ENCODE assay signal across 23 cellular contexts in genomic region chr1:46491500-46492268, GRCh38. TPM values are rescaled to one million over a fixed set of nuclear protein-coding genes. Genes with fewer than 3 reads are reported as not detected.
"Had no signal": no experiment of that assay in that cellular context is flagged by ENCODE, and none has a peak within 500 bp of the region (broad histone marks: within the 10 kb centered on the region; RNA-seq: fewer than 3 reads in every experiment).

No MANE protein-coding gene starts in this region.

- H3K27ac Mint-ChIP-seq: activated naive CD8-positive, alpha-beta T cell; activated T-cell treated with anti-CD3 and anti-CD28 coated beads, Interleukin-2, amount 50 U/mL, for 72 hours; naive B cell; T-helper 2 cell treated with Interferon-gamma antibody and Interleukin-4, amounts not matched to agents 5 μg/mL and 100 μg/mL, for 36 hours had no signal

- H3K4me3 Mint-ChIP-seq: activated CD4-positive, alpha-beta T cell treated with anti-CD3 and anti-CD28 coated beads, Interleukin-2, amount 10 ng/mL, durations not matched to agents 24 days and 14 days; activated naive CD8-positive, alpha-beta T cell; activated T-cell treated with anti-CD3 and anti-CD28 coated beads, Interleukin-2, amount 50 U/mL, for 72 hours; T-helper 2 cell treated with Interferon-gamma antibody and Interleukin-4, amounts not matched to agents 5 μg/mL and 100 μg/mL, for 36 hours had no signal

- H3K27ac ChIP-seq: cardiac muscle cell, esophagus squamous epithelium, left lung, neutrophil, tibial nerve, vagina had no signal

- FAIRE-seq: islet of Langerhans had no signal

- H3K9me3 Mint-ChIP-seq: activated CD4-positive, alpha-beta T cell treated with anti-CD3 and anti-CD28 coated beads, Interleukin-2, amount 10 ng/mL, durations not matched to agents 24 days and 14 days; activated T-cell treated with anti-CD3 and anti-CD28 coated beads, Interleukin-2, amount 50 U/mL, for 72 hours; T-helper 2 cell treated with Interferon-gamma antibody and Interleukin-4, amounts not matched to agents 5 μg/mL and 100 μg/mL, for 36 hours had no signal

- H3K9me3 ChIP-seq: esophagus squamous epithelium, left lung, neutrophil, tibial nerve, vagina had no signal

- H3K4me3 ChIP-seq: cardiac muscle cell, left lung, tibial nerve, vagina had no signal

- H3K36me3 Mint-ChIP-seq: activated naive CD8-positive, alpha-beta T cell had no signal

- DNase-seq: activated CD4-positive, alpha-beta T cell treated with anti-CD3 and anti-CD28 coated beads, Interleukin-2, amount 10 ng/mL, durations not matched to agents 24 days and 14 days; activated CD4-positive, CD25-positive, alpha-beta regulatory T cell; activated CD8-positive, alpha-beta memory T cell treated with anti-CD3 and anti-CD28 coated beads, Interleukin-2, amount 50 U/mL, for 48 hours; activated gamma-delta T cell treated with Interleukin-2 at 50 U/mL for 16 hours; activated T-cell treated with anti-CD3 and anti-CD28 coated beads, Interleukin-2, amount 50 U/mL, for 72 hours; esophagus squamous epithelium; mammary epithelial cell; naive B cell; stimulated activated CD4-positive, alpha-beta T cell treated with anti-CD3 and anti-CD28 coated beads, Interleukin-4, amount 100 ng/mL, for 1 hour; stimulated activated naive CD4-positive, alpha-beta T cell; SW 1271 had no signal

- H3K36me3 ChIP-seq: cardiac muscle cell, esophagus squamous epithelium, left lung, neutrophil, tibial nerve, vagina had no signal

RNA-seq across cellular contexts. Expression of gene DMBX1, which starts 2.0 kb away (rescaled TPM):
- total RNA-seq: aorta, cardiac muscle cell, esophagus squamous epithelium, fibroblast of villous mesenchyme, left lung, mammary epithelial cell, skeletal muscle tissue, subcutaneous adipose tissue, tibial nerve had no signal
- polyA plus RNA-seq: cardiac muscle cell, mammary epithelial cell had no signal

RNA-seq across cellular contexts. Expression of gene KNCN, which starts 59.8 kb away (rescaled TPM):
- total RNA-seq: activated CD4-positive, alpha-beta T cell treated with anti-CD3 and anti-CD28 coated beads, Interleukin-2, amount 10 ng/mL, durations not matched to agents 24 days and 14 days; activated T-cell treated with anti-CD3 and anti-CD28 coated beads, Interleukin-2, amount 50 U/mL, for 72 hours; aorta; cardiac muscle cell; esophagus squamous epithelium; fibroblast of villous mesenchyme; left lung; mammary epithelial cell; skeletal muscle tissue; subcutaneous adipose tissue; tibial nerve; vagina had no signal
- polyA plus RNA-seq: cardiac muscle cell, mammary epithelial cell had no signal
